ENCODE assay signal across 8 cellular contexts in genomic region chr17:21253646-21254441, GRCh38. TPM values are rescaled to one million over a fixed set of nuclear protein-coding genes. Genes with fewer than 3 reads are reported as not detected.
A peak's percentile ranks its signal among the peaks of the same experiment; 100 is the strongest.
DNase-seq lines count a peak whose midpoint lies in the region; ATAC-seq, FAIRE-seq and TF ChIP-seq lines count a peak whose summit lies in the region.

No MANE protein-coding gene starts in this region.

- peak overlapping the region; percentile 59 for H3K9ac ChIP-seq in astrocyte (ENCODE audit: low read length)
- H3K9ac ChIP-seq in HepG2 (ENCODE audit: insufficient read depth, low read depth, low read length), result peak overlapping the region; percentile 40; the same call in 1 of the 2 replicates

- H2AFZ ChIP-seq in astrocyte (ENCODE audit: low read depth, low read length), result peak overlapping the region; percentile 88
- H2AFZ ChIP-seq in HepG2 (ENCODE audit: low read length), result no peak overlapping the region

- no peak for TF ChIP-seq CTCF in CD4-positive, alpha-beta T cell (IDR thresholded peaks at IDR 0.05)
- TF ChIP-seq CTCF in astrocyte (IDR thresholded peaks at IDR 0.05; ENCODE audit: insufficient read depth, low read depth, low read length) (no peak), HepG2 (CRISPR knock-in tag; IDR thresholded peaks at IDR 0.05) (no peak), upper lobe of left lung (IDR thresholded peaks at IDR 0.05) (no peak)

- H3K27me3 Mint-ChIP-seq in CD4-positive, alpha-beta T cell, result no peaks in the 10 kb centered on the region
- peaks cover 3% of the 10 kb centered on the region for H3K27me3 Mint-ChIP-seq in astrocyte (ENCODE audit: low read depth, unreplicated experiment)

- in situ Hi-C loops in HepG2 (cut with HindIII; ENCODE audit: extremely low pct_ligation_motif_present, low pct_unique_long_range_greater_than_20kb), result no loop called here

- TF ChIP-seq POLR2A in HepG2 (IDR thresholded peaks at IDR 0.05; ENCODE audit: insufficient read depth in 1 of 2, low read depth in 2 of 2, low read length in 2 of 2) (no peak), upper lobe of left lung (IDR thresholded peaks at IDR 0.05) (peak in 1 of 4 donors; percentile 9)

- TF ChIP-seq EP300 in HepG2 (IDR thresholded peaks at IDR 0.05; ENCODE audit: low read depth in 2 of 2, low read length in 2 of 2) (no peak), HepG2 (CRISPR knock-in tag; IDR thresholded peaks at IDR 0.05; ENCODE audit: borderline replicate concordance) (no peak), upper lobe of left lung (IDR thresholded peaks at IDR 0.05) (peak in 1 of 4 donors; percentile 63)

- H3K4me3 ChIP-seq in astrocyte (ENCODE audit: insufficient read depth, low read depth, low read length) (peak overlapping the region; percentile 48), HepG2 (replicated peaks in 1 of 3; ENCODE audit: insufficient read depth in 1 of 3, low read depth in 2 of 3, low read length in 3 of 3) (peak overlapping the region; percentile 65 to 76 (median 75)), upper lobe of left lung (peak overlapping the region; percentile 25 to 88 (median 82))

- intact Hi-C loops in CD4-positive, alpha-beta T cell (cut with DNase I, micrococcal nuclease), result loop anchor here (1.0 to 5.0 kb wide), 4 partner anchors 15 to 39 kb away; partner anchors contain the start of gene TMEM11 (in 2 of the 2)
- intact Hi-C loops in HepG2 (cut with micrococcal nuclease; ENCODE audit: unreplicated experiment), result loop anchor here (1.0 to 5.0 kb wide), 2 partner anchors 33 to 41 kb away; no protein-coding TSS in a partner anchor

- H3K36me3 ChIP-seq in astrocyte (ENCODE audit: insufficient read depth, low read length), result no peaks in the 10 kb centered on the region
- no peaks in the 10 kb centered on the region for H3K36me3 ChIP-seq in HepG2 (replicated peaks in 1 of 2; ENCODE audit: control insufficient read depth in 1 of 2, insufficient read depth in 2 of 2, low read length in 2 of 2)
- H3K36me3 ChIP-seq in upper lobe of left lung, result no peaks in the 10 kb centered on the region

- peak overlapping the region; percentile 94 for H3K27ac Mint-ChIP-seq in CD4-positive, alpha-beta T cell
- H3K27ac Mint-ChIP-seq in astrocyte (ENCODE audit: unreplicated experiment), result peak overlapping the region; percentile 75

- peak overlapping the region; percentile 89 for H3K4me2 ChIP-seq in astrocyte (ENCODE audit: low read length)
- H3K4me2 ChIP-seq in HepG2 (ENCODE audit: low read depth, low read length), result peak overlapping the region; percentile 87

- H3K4me3 Mint-ChIP-seq in CD4-positive, alpha-beta T cell, result peak overlapping the region; percentile 93
- H3K4me3 Mint-ChIP-seq in astrocyte (ENCODE audit: unreplicated experiment), result peak overlapping the region; percentile 88

- peak; percentile 10 for ATAC-seq in CD4-positive, alpha-beta T cell (ENCODE audit: poor library complexity)
- peak; percentile 3 for ATAC-seq in HG02759 (IDR thresholded peaks at IDR 0.05; ENCODE audit: unreplicated experiment)
- no peak for ATAC-seq in HepG2
- peak in 1 of 2 donors; percentile 61 for ATAC-seq in upper lobe of left lung (ENCODE audit: low FRiP score in 2 of 2)

- no peaks in the 10 kb centered on the region for H3K9me3 ChIP-seq in CD4-positive, alpha-beta T cell (ENCODE audit: control insufficient read depth, low read length)
- H3K9me3 ChIP-seq in astrocyte (ENCODE audit: insufficient read depth, low read depth, low read length), result no peaks in the 10 kb centered on the region
- H3K9me3 ChIP-seq in HepG2 (ENCODE audit: low read length), result no peaks in the 10 kb centered on the region
- H3K9me3 ChIP-seq in upper lobe of left lung, result no peaks in the 10 kb centered on the region

- H3K9me3 Mint-ChIP-seq in CD4-positive, alpha-beta T cell, result no peaks in the 10 kb centered on the region
- H3K9me3 Mint-ChIP-seq in astrocyte (ENCODE audit: unreplicated experiment), result no peaks in the 10 kb centered on the region

- H4K20me1 ChIP-seq in astrocyte (ENCODE audit: insufficient read depth, low read length), result peaks cover 29% of the 10 kb centered on the region
- peaks cover 3% of the 10 kb centered on the region; the same call in 1 of the 2 replicates for H4K20me1 ChIP-seq in HepG2 (ENCODE audit: insufficient read depth, low read length)

- no peak for TF ChIP-seq RAD21 in HepG2 (CRISPR knock-in tag; IDR thresholded peaks at IDR 0.05)

- H3K27me3 ChIP-seq in CD4-positive, alpha-beta T cell (ENCODE audit: control insufficient read depth, insufficient read depth, low read length), result no peaks in the 10 kb centered on the region
- H3K27me3 ChIP-seq in astrocyte (ENCODE audit: insufficient read depth, low read length) (no peaks in the 10 kb centered on the region), HepG2 (ENCODE audit: control insufficient read depth in 1 of 2, insufficient read depth in 2 of 2, low read length in 2 of 2) (peaks cover 2 to 29% of the 10 kb centered on the region in 2 experiments; a peak in 3 of 5 replicates), upper lobe of left lung (no peaks in the 10 kb centered on the region)

- H3K79me2 ChIP-seq in astrocyte (ENCODE audit: insufficient read depth, low read length), result peaks cover 3% of the 10 kb centered on the region
- no peaks in the 10 kb centered on the region for H3K79me2 ChIP-seq in HepG2 (ENCODE audit: insufficient read depth, low read length)

- no peak for DNase-seq in CD4-positive, alpha-beta T cell
- DNase-seq in astrocyte (ENCODE audit: low read depth) (no peak), HepG2 (ENCODE audit: low spot score) (no peak), upper lobe of left lung (peak in 1 of 2 donors; percentile 70), NCI-H187 treated with DMSO at 0.1 percent for 48 hours (lab: John Stamatoyannopoulos, UW) (no peak), ecto neural progenitor cell (ENCODE audit: low spot score) (no peak), nucleus accumbens (lab: John Stamatoyannopoulos, UW) (no peak)

- CTCF ChIA-PET in CD4-positive, alpha-beta T cell (lab: Charles Lee), result interaction anchor here (1.7 kb wide), 1 partner anchor 26 kb away, joined by 5 read pairs; no protein-coding TSS in a partner anchor
- CTCF ChIA-PET in HepG2 (lab: Yijun Ruan, JAX; ENCODE audit: low intra/inter-chr PET ratio, low total read pairs), result interaction anchor here (1.3 kb wide), 1 partner anchor 27 kb away, joined by 3 read pairs; no protein-coding TSS in a partner anchor

- FAIRE-seq in astrocyte (lab: Jason Lieb, UNC) (no peak), HepG2 (lab: Jason Lieb, UNC) (no peak)

- no peaks in the 10 kb centered on the region for H3K36me3 Mint-ChIP-seq in CD4-positive, alpha-beta T cell (ENCODE audit: low read depth)
- no peaks in the 10 kb centered on the region for H3K36me3 Mint-ChIP-seq in astrocyte (ENCODE audit: low read depth, unreplicated experiment)

- POLR2A ChIA-PET in CD4-positive, alpha-beta T cell (lab: Charles Lee), result interaction anchor here (1.1 to 2.8 kb wide), 5 partner anchors 16 to 211 kb away, joined by 3 to 15 read pairs (median 14); partner anchors contain the start of gene USP22
- POLR2A ChIA-PET in HepG2 (lab: Yijun Ruan, JAX), result interaction anchor here (1.1 kb wide), 1 partner anchor 22 kb away, joined by 3 read pairs; no protein-coding TSS in a partner anchor

- no TSS peak for BruUV-seq in HepG2 (replicated peaks; lab: Mats Ljungman, UMichigan)

- peaks cover 48% of the 10 kb centered on the region for H3K4me1 Mint-ChIP-seq in CD4-positive, alpha-beta T cell (ENCODE audit: low read depth)
- H3K4me1 Mint-ChIP-seq in astrocyte (ENCODE audit: low read depth, unreplicated experiment), result peaks cover 5% of the 10 kb centered on the region

- peak overlapping the region; percentile 58 for H3K27ac ChIP-seq in CD4-positive, alpha-beta T cell (ENCODE audit: low read depth, low read length)
- no peak overlapping the region for H3K27ac ChIP-seq in astrocyte (ENCODE audit: low read depth, low read length)
- no peak overlapping the region for H3K27ac ChIP-seq in HepG2 (ENCODE audit: extremely low read length, insufficient read depth, low read length)
- H3K27ac ChIP-seq in upper lobe of left lung, result peak overlapping the region; percentile 70 to 89 (median 76)

- H3K4me1 ChIP-seq in astrocyte (ENCODE audit: insufficient read depth, low read length) (peaks cover 6% of the 10 kb centered on the region), HepG2 (ENCODE audit: insufficient read depth, low read length) (peaks cover 16% of the 10 kb centered on the region), upper lobe of left lung (peaks cover 20 to 51% (median 31%) of the 10 kb centered on the region in 4 donors)

- 26% methylated on average over 14 of the region's 15 CpGs for WGBS in HepG2 (ENCODE audit: low lambda C conversion rate)
- WGBS in upper lobe of left lung, 2 donors, result 37 to 52% methylated on average over 12 to 13 of the region's 15 CpGs

RNA-seq across cellular contexts. Expression of gene NATD1, which starts 0.6 kb away (rescaled TPM):
- 1 to 10 TPM; 5.9 to 6.1 TPM for total RNA-seq in CD4-positive, alpha-beta T cell
- total RNA-seq in astrocyte (7.1 and 7.9 TPM in 2 replicates), HepG2 (2016; rRNA removed; fragmentation: Illumina TruSeq; extraction: Trizol) (0.31 and 0.45 TPM in 2 replicates), upper lobe of left lung (10 to 100 TPM; 11.2 to 32.5 (median 16.1) TPM)
- 0.18 and 0.30 TPM in 2 replicates for total RNA-seq in HepG2 (2016; cell fraction: cytosol; rRNA removed; fragmentation: Illumina TruSeq; extraction: Trizol; ENCODE audit: low read depth)
- total RNA-seq in HepG2 (2016; cell fraction: insoluble cytoplasmic fraction; rRNA removed; fragmentation: Illumina TruSeq; extraction: Trizol), result 0.28 and 0.43 TPM in 2 replicates
- 0.38 and 0.43 TPM in 2 replicates for total RNA-seq in HepG2 (2016; cell fraction: membrane; rRNA removed; fragmentation: Illumina TruSeq; extraction: Trizol)
- total RNA-seq in HepG2 (2016; cell fraction: nucleus; rRNA removed; fragmentation: Illumina TruSeq; extraction: Trizol), result 0.34 and 0.44 TPM in 2 replicates
- 2.3 and 2.9 TPM in 2 replicates for polyA plus RNA-seq in HepG2 (2011; rRNA removed)
- polyA plus RNA-seq in HepG2 (2011; cell fraction: cytosol; rRNA removed), result 2.2 and 2.3 TPM in 2 replicates
- polyA plus RNA-seq in HepG2 (2011; cell fraction: nucleus; rRNA removed), result 2.5 and 3.4 TPM in 2 replicates
- polyA plus RNA-seq in HepG2 (2012), result 2.2 and 3.4 TPM in 2 replicates
- polyA plus RNA-seq in HepG2 (2016; cell fraction: cytosol; fragmentation: Illumina TruSeq; extraction: Trizol; ENCODE audit: low read depth), result 0.19 and 0.27 TPM in 2 replicates
- polyA plus RNA-seq in HepG2 (2016; cell fraction: insoluble cytoplasmic fraction; fragmentation: Illumina TruSeq; extraction: Trizol; ENCODE audit: low read depth), result 0.74 and 0.80 TPM in 2 replicates
- polyA plus RNA-seq in HepG2 (2016; cell fraction: membrane; fragmentation: Illumina TruSeq; extraction: Trizol; ENCODE audit: low read depth), result 0.39 and 0.44 TPM in 2 replicates
- 1.1 TPM in 2 replicates for polyA plus RNA-seq in HepG2 (2016; cell fraction: nucleus; fragmentation: Illumina TruSeq; extraction: Trizol; ENCODE audit: insufficient read depth, low read depth)
- 2.3 and 4.5 TPM in 2 replicates for polyA minus RNA-seq in HepG2 (2011; rRNA and poly(A)+ RNA removed; ENCODE audit: low replicate concordance)
- polyA minus RNA-seq in HepG2 (2011; cell fraction: cytosol; rRNA and poly(A)+ RNA removed), result 1.8 and 2.8 TPM in 2 replicates
- 1.5 and 2.9 TPM in 2 replicates for polyA minus RNA-seq in HepG2 (2011; cell fraction: nucleus; rRNA and poly(A)+ RNA removed)

RNA-seq across cellular contexts. Expression of gene MAP2K3, which starts 30.7 kb away (rescaled TPM):
- 10 to 100 TPM; 36.8 to 38.5 TPM for total RNA-seq in CD4-positive, alpha-beta T cell
- total RNA-seq in astrocyte (35.5 and 44.3 TPM in 2 replicates), HepG2 (2016; rRNA removed; fragmentation: Illumina TruSeq; extraction: Trizol) (20.5 and 39.8 TPM in 2 replicates), upper lobe of left lung (100 to 1,000 TPM in 1 of 6 donors, 10 to 100 TPM in 5; 45.1 to 134 (median 79.5) TPM)
- 7.7 and 8.7 TPM in 2 replicates for total RNA-seq in HepG2 (2016; cell fraction: cytosol; rRNA removed; fragmentation: Illumina TruSeq; extraction: Trizol; ENCODE audit: low read depth)
- total RNA-seq in HepG2 (2016; cell fraction: insoluble cytoplasmic fraction; rRNA removed; fragmentation: Illumina TruSeq; extraction: Trizol), result 18.3 and 35.2 TPM in 2 replicates
- 33.7 and 35.8 TPM in 2 replicates for total RNA-seq in HepG2 (2016; cell fraction: membrane; rRNA removed; fragmentation: Illumina TruSeq; extraction: Trizol)
- 32.1 and 34.9 TPM in 2 replicates for total RNA-seq in HepG2 (2016; cell fraction: nucleus; rRNA removed; fragmentation: Illumina TruSeq; extraction: Trizol)
- polyA plus RNA-seq in HepG2 (2011; rRNA removed), result 27.4 and 31.9 TPM in 2 replicates
- 31.3 and 32.8 TPM in 2 replicates for polyA plus RNA-seq in HepG2 (2011; cell fraction: cytosol; rRNA removed)
- 53.3 and 53.4 TPM in 2 replicates for polyA plus RNA-seq in HepG2 (2011; cell fraction: nucleus; rRNA removed)
- polyA plus RNA-seq in HepG2 (2012), result 39.9 and 42.2 TPM in 2 replicates
- 14.1 and 15.9 TPM in 2 replicates for polyA plus RNA-seq in HepG2 (2016; cell fraction: cytosol; fragmentation: Illumina TruSeq; extraction: Trizol; ENCODE audit: low read depth)
- polyA plus RNA-seq in HepG2 (2016; cell fraction: insoluble cytoplasmic fraction; fragmentation: Illumina TruSeq; extraction: Trizol; ENCODE audit: low read depth), result 67.2 and 88.4 TPM in 2 replicates
- polyA plus RNA-seq in HepG2 (2016; cell fraction: membrane; fragmentation: Illumina TruSeq; extraction: Trizol; ENCODE audit: low read depth), result 51.1 and 52.5 TPM in 2 replicates
- polyA plus RNA-seq in HepG2 (2016; cell fraction: nucleus; fragmentation: Illumina TruSeq; extraction: Trizol; ENCODE audit: insufficient read depth, low read depth), result 86.9 and 97.6 TPM in 2 replicates
- 26.9 and 40.6 TPM in 2 replicates for polyA minus RNA-seq in HepG2 (2011; rRNA and poly(A)+ RNA removed; ENCODE audit: low replicate concordance)
- 19.3 and 21.4 TPM in 2 replicates for polyA minus RNA-seq in HepG2 (2011; cell fraction: cytosol; rRNA and poly(A)+ RNA removed)
- 16.0 and 18.3 TPM in 2 replicates for polyA minus RNA-seq in HepG2 (2011; cell fraction: nucleus; rRNA and poly(A)+ RNA removed)

RNA-seq across cellular contexts. Expression of gene TMEM11, which starts 39.9 kb away (rescaled TPM):
- total RNA-seq in CD4-positive, alpha-beta T cell, result 10 to 100 TPM; 17.8 to 19.2 TPM
- 30.2 and 31.6 TPM in 2 replicates for total RNA-seq in astrocyte
- total RNA-seq in HepG2 (2016; rRNA removed; fragmentation: Illumina TruSeq; extraction: Trizol), result 18.7 and 21.3 TPM in 2 replicates
- 9.9 and 11.5 TPM in 2 replicates for total RNA-seq in HepG2 (2016; cell fraction: cytosol; rRNA removed; fragmentation: Illumina TruSeq; extraction: Trizol; ENCODE audit: low read depth)
- 20.7 and 24.9 TPM in 2 replicates for total RNA-seq in HepG2 (2016; cell fraction: insoluble cytoplasmic fraction; rRNA removed; fragmentation: Illumina TruSeq; extraction: Trizol)
- total RNA-seq in HepG2 (2016; cell fraction: membrane; rRNA removed; fragmentation: Illumina TruSeq; extraction: Trizol), result 17.5 and 20.5 TPM in 2 replicates
- total RNA-seq in HepG2 (2016; cell fraction: nucleus; rRNA removed; fragmentation: Illumina TruSeq; extraction: Trizol), result 9.0 and 12.7 TPM in 2 replicates
- 32.0 and 35.0 TPM in 2 replicates for polyA plus RNA-seq in HepG2 (2011; rRNA removed)
- 31.7 and 43.1 TPM in 2 replicates for polyA plus RNA-seq in HepG2 (2011; cell fraction: cytosol; rRNA removed)
- polyA plus RNA-seq in HepG2 (2011; cell fraction: nucleus; rRNA removed), result 16.5 and 21.3 TPM in 2 replicates
- polyA plus RNA-seq in HepG2 (2012), result 13.9 and 16.5 TPM in 2 replicates
- polyA plus RNA-seq in HepG2 (2016; cell fraction: cytosol; fragmentation: Illumina TruSeq; extraction: Trizol; ENCODE audit: low read depth), result 13.0 and 15.6 TPM in 2 replicates
- polyA plus RNA-seq in HepG2 (2016; cell fraction: insoluble cytoplasmic fraction; fragmentation: Illumina TruSeq; extraction: Trizol; ENCODE audit: low read depth), result 37.7 and 39.9 TPM in 2 replicates
- 19.7 and 22.0 TPM in 2 replicates for polyA plus RNA-seq in HepG2 (2016; cell fraction: membrane; fragmentation: Illumina TruSeq; extraction: Trizol; ENCODE audit: low read depth)
- 23.0 and 24.2 TPM in 2 replicates for polyA plus RNA-seq in HepG2 (2016; cell fraction: nucleus; fragmentation: Illumina TruSeq; extraction: Trizol; ENCODE audit: insufficient read depth, low read depth)
- polyA minus RNA-seq in HepG2 (2011; rRNA and poly(A)+ RNA removed; ENCODE audit: low replicate concordance), result 49.2 and 83.5 TPM in 2 replicates
- polyA minus RNA-seq in HepG2 (2011; cell fraction: cytosol; rRNA and poly(A)+ RNA removed), result 17.7 and 20.0 TPM in 2 replicates
- polyA minus RNA-seq in HepG2 (2011; cell fraction: nucleus; rRNA and poly(A)+ RNA removed), result 18.2 and 22.5 TPM in 2 replicates
- total RNA-seq in upper lobe of left lung, result 10 to 100 TPM; 13.0 to 38.9 (median 21.6) TPM

Comparison
In these comparisons a context has a peak if more than half of its experiments do, and no peak if none do; other contexts are left out.
1. H3K27ac ChIP-seq: peak in CD4-positive, alpha-beta T cell (single experiment) and upper lobe of left lung (4 of 4); none in astrocyte (single experiment) and HepG2 (single experiment).
2. Peak in every context shown above with its lines, with median percentiles within 50 percentile points of each other: H3K4me3 ChIP-seq.